16 cellular contexts compared by ENCODE assay signal in genomic region chr7:105264707-105265106, GRCh38.
DNase-seq lines count a peak whose midpoint lies in the region; ATAC-seq and TF ChIP-seq lines count a peak whose summit lies in the region.
"Had no signal": no experiment of that assay in that cellular context is flagged by ENCODE, and none has a peak within 500 bp of the region (broad histone marks: within the 10 kb centered on the region; RNA-seq: fewer than 3 reads in every experiment).

No MANE protein-coding gene starts in this region.

- H3K4me3 Mint-ChIP-seq in brain: peak overlapping the region in 4 of 5 experiments; percentile 14 to 60 (median 32)
- no peak overlapping the region for H3K4me3 Mint-ChIP-seq in memory B cell
- no peak overlapping the region for H3K4me3 Mint-ChIP-seq in chondrocyte (ENCODE audit: unreplicated experiment)
- H3K4me3 Mint-ChIP-seq: CD4-positive, alpha-beta T cell; HFFc6 had no signal

- CTCF ChIA-PET in HEK293 (lab: Yijun Ruan, JAX): no interaction called here

- H3K79me2 ChIP-seq in DND-41 (ENCODE audit: insufficient read depth, low read length): peaks cover 97% of the 10 kb centered on the region

- H2AFZ ChIP-seq in DND-41 (ENCODE audit: low read depth, low read length): no peak overlapping the region

- ATAC-seq in DND-41 (ENCODE audit: insufficient read depth, low read depth) (no peak), memory B cell (ENCODE audit: low read depth) (no peak)

- H3K9me3 Mint-ChIP-seq in brain (peaks cover 5 to 13% (median 11%) of the 10 kb centered on the region in 5 experiments), memory B cell (no peaks in the 10 kb centered on the region), chondrocyte (ENCODE audit: low read depth) (peaks cover 5% of the 10 kb centered on the region)
- H3K9me3 Mint-ChIP-seq: CD4-positive, alpha-beta T cell had no signal

- DNase-seq in DND-41 (no peak), memory B cell (ENCODE audit: low spot score in 2 of 2) (no peak), C1 segment of cervical spinal cord (lab: John Stamatoyannopoulos, UW) (no peak), chondrocyte (ENCODE audit: low spot score) (no peak)
- no peak for DNase-seq in effector CD8-positive, alpha-beta T cell (lab: John Stamatoyannopoulos, UW)
- DNase-seq: ACHN; CD4-positive, alpha-beta T cell; DMS79; EL; GOT3; HFFc6 had no signal

- POLR2A ChIA-PET in HEK293 (lab: Yijun Ruan, JAX): no interaction called here

- H3K4me3 ChIP-seq in DND-41 (ENCODE audit: low read depth in 1 of 2, low read length in 2 of 2) (peak overlapping the region; percentile 60 to 70), HEK293 (ENCODE audit: low read depth, low read length) (no peak overlapping the region)
- H3K4me3 ChIP-seq: BLaER1 treated with 17β-estradiol and CSF1 and Interleukin-3, amounts not matched to agents 10 nM and 100 nM; HAP-1 had no signal

- H3K27me3 Mint-ChIP-seq in brain: peaks cover 3% of the 10 kb centered on the region
- no peaks in the 10 kb centered on the region for H3K27me3 Mint-ChIP-seq in memory B cell
- H3K27me3 Mint-ChIP-seq in chondrocyte (ENCODE audit: low read depth): no peaks in the 10 kb centered on the region
- H3K27me3 Mint-ChIP-seq: CD4-positive, alpha-beta T cell had no signal

- no peaks in the 10 kb centered on the region for H3K27me3 ChIP-seq in DND-41 (ENCODE audit: insufficient read depth, low read length, poor library complexity)
- H3K27me3 ChIP-seq: BLaER1 treated with 17β-estradiol and CSF1 and Interleukin-3, amounts not matched to agents 10 nM and 100 nM had no signal

- H3K9ac ChIP-seq in DND-41 (ENCODE audit: low read depth, low read length): peak overlapping the region; percentile 56
- H3K9ac ChIP-seq: BLaER1 treated with 17β-estradiol and CSF1 and Interleukin-3, amounts not matched to agents 10 nM and 100 nM had no signal

- H3K36me3 Mint-ChIP-seq in brain: peaks cover 21% of the 10 kb centered on the region
- H3K36me3 Mint-ChIP-seq in memory B cell: peaks cover 10% of the 10 kb centered on the region
- H3K36me3 Mint-ChIP-seq in chondrocyte (ENCODE audit: low read depth): peaks cover 4% of the 10 kb centered on the region

- peaks cover 42% of the 10 kb centered on the region for H3K36me3 ChIP-seq in DND-41 (ENCODE audit: insufficient read depth, low read length)
- H3K36me3 ChIP-seq in HEK293 (ENCODE audit: control insufficient read depth in 2 of 2, insufficient read depth in 1 of 2, low read length in 2 of 2): no peaks in the 10 kb centered on the region
- H3K36me3 ChIP-seq: BLaER1 treated with 17β-estradiol and CSF1 and Interleukin-3, amounts not matched to agents 10 nM and 100 nM; HAP-1 had no signal

- H3K4me1 Mint-ChIP-seq in brain (peaks cover 69% of the 10 kb centered on the region), memory B cell (peaks cover 39% of the 10 kb centered on the region), chondrocyte (ENCODE audit: low read depth) (peaks cover 47% of the 10 kb centered on the region)

- peaks cover 51% of the 10 kb centered on the region for H3K4me1 ChIP-seq in DND-41 (ENCODE audit: insufficient read depth, low read length)
- H3K4me1 ChIP-seq in HEK293 (ENCODE audit: control insufficient read depth, insufficient read depth, low read length): peaks cover 14% of the 10 kb centered on the region

- H4K20me1 ChIP-seq in DND-41 (ENCODE audit: insufficient read depth, low read length): peaks cover 15% of the 10 kb centered on the region; the same call in 1 of the 2 replicates

- H3K27ac ChIP-seq in DND-41 (ENCODE audit: low read length) (peak overlapping the region; percentile 71), HEK293 (ENCODE audit: extremely low read depth, low read depth, low read length) (no peak overlapping the region)
- H3K27ac ChIP-seq: BLaER1 treated with 17β-estradiol and CSF1 and Interleukin-3, amounts not matched to agents 10 nM and 100 nM; HL-60 had no signal

- no peak for TF ChIP-seq CTCF in DND-41 (IDR thresholded peaks at IDR 0.05; ENCODE audit: borderline replicate concordance, extremely low read depth, low read length, poor library complexity, severe bottlenecking)
- TF ChIP-seq CTCF in HEK293 (tag by site-specific recombination; IDR thresholded peaks at IDR 0.05): no peak
- TF ChIP-seq CTCF in brain (conservative IDR thresholded peaks at IDR 0.05): no peak
- TF ChIP-seq CTCF in chondrocyte (IDR thresholded peaks at IDR 0.05): no peak

- peak overlapping the region; percentile 63 for H3K4me2 ChIP-seq in DND-41 (ENCODE audit: insufficient read depth, low read length)
- H3K4me2 ChIP-seq: BLaER1 treated with 17β-estradiol and CSF1 and Interleukin-3, amounts not matched to agents 10 nM and 100 nM had no signal

- H3K27ac Mint-ChIP-seq in brain (no peak overlapping the region), memory B cell (peak overlapping the region; percentile 12), chondrocyte (ENCODE audit: unreplicated experiment) (no peak overlapping the region)
- H3K27ac Mint-ChIP-seq: HFFc6 had no signal

- H3K9me3 ChIP-seq in DND-41 (ENCODE audit: insufficient read depth, low read length, severe bottlenecking) (peaks cover 8% of the 10 kb centered on the region), HEK293 (ENCODE audit: control insufficient read depth, insufficient read depth, low read depth, low read length) (no peaks in the 10 kb centered on the region)

TF ChIP-seq in HEK293, 187 proteins besides CTCF, POLR2A, EP300 and RAD21:
- no peak for TF ChIP-seq ZSCAN30 (tag by site-specific recombination; IDR thresholded peaks at IDR 0.05)
- TF ChIP-seq ZBTB17 (tag by site-specific recombination; IDR thresholded peaks at IDR 0.05): peak; percentile 57
TF ChIP-seq in HEK293: peak in this region for 1.

Comparison
In these comparisons a context has a peak if more than half of its experiments do, and no peak if none do; other contexts are left out.
1. H3K4me3 Mint-ChIP-seq: peak in brain (4 of 5); none in memory B cell (single experiment) and chondrocyte (single experiment).